In genomic region chr6:133306876-133307275, GRCh38 we compare ENCODE assay signal across 26 cellular contexts.
"Had no signal": no experiment of that assay in that cellular context is flagged by ENCODE, and none has a peak within 500 bp of the region (broad histone marks: within the 10 kb centered on the region; RNA-seq: fewer than 3 reads in every experiment).

No MANE protein-coding gene starts in this region.

- ATAC-seq: left colon, natural killer cell, right cardiac atrium, upper lobe of right lung had no signal

- H3K36me3 ChIP-seq: left ventricle myocardium inferior, ovary, prostate gland, suprapubic skin, thoracic aorta, tibial artery, upper lobe of right lung had no signal

- H3K4me3 ChIP-seq: left ventricle myocardium inferior, lung, ovary, prostate gland, skin epidermis, suprapubic skin, thoracic aorta, tibial artery, upper lobe of right lung had no signal

- H3K27ac ChIP-seq: left ventricle myocardium inferior, ovary, prostate gland, skin epidermis, suprapubic skin, thoracic aorta, tibial artery, upper lobe of right lung had no signal

- H3K9me3 ChIP-seq: left ventricle myocardium inferior, ovary, prostate gland, suprapubic skin, thoracic aorta, tibial artery, upper lobe of right lung had no signal

- DNase-seq: hypothalamus; immature natural killer cell; kidney; left colon; left ventricle myocardium inferior; mesendoderm; naive B cell; natural killer cell; nephron progenitor cell; ovary; posterior cingulate gyrus; retina; right cardiac atrium; stimulated activated CD4-positive, alpha-beta T cell treated with anti-CD3 and anti-CD28 coated beads, Interleukin-12 subunit alpha, Interleukin-12 subunit beta, amount 100 ng/mL, for 4 hours; stimulated activated CD4-positive, alpha-beta T cell treated with anti-CD3 and anti-CD28 coated beads, Interleukin-15, amount 100 ng/mL, for 24 hours; stimulated activated CD4-positive, alpha-beta T cell treated with anti-CD3 and anti-CD28 coated beads, Interleukin-2, amount 100 ng/mL, for 24 hours; stimulated activated CD4-positive, alpha-beta T cell treated with anti-CD3 and anti-CD28 coated beads, Interleukin-4, amount 100 ng/mL, for 1 hour; stimulated activated naive CD4-positive, alpha-beta T cell; tibial artery; trophoblast cell; upper lobe of right lung had no signal
